Comparison of ENCODE assay signal across 8 cellular contexts in the genomic region with DNA sequence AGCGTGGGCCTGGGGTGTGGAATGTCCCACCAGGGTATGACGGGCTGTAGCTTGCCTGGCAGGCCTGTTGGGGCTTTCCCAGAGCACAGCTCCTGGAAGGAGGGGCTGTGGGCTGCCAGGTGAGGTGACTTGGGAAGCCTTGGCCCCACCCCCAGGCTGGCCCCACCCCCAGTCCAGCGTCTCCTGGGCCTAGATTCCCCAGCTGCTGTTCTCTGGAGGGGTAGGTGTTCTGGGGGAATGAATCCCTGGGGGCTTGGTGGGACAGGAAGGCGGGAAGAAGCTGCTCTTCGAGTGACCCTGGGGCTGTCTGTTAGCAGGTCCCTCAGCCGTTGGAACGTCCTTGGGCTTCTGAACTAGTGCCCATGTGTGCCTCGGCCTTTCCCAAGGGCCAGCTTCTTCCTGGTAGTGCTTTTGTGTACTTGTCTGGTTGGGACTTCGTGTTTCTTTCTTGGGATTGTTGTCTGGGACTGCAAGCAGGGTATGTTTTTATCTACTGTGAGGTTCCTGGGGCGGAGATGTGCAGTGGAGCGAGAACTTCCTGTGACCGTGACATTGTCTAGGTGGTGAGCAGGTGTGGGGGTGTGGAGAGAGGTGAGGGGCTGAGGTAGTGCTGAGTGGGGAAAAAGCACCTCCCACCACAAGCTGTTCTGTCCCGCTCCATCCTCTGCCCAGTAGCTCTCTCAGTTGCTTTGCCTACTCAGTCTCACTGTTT.
DNase-seq lines count a peak whose midpoint lies in the region; ATAC-seq and FAIRE-seq lines count a peak whose summit lies in the region.

No MANE protein-coding gene starts in this region.

- no peaks in the 10 kb centered on the region for H3K36me3 ChIP-seq in mucosa of rectum (ENCODE audit: control insufficient read depth in 2 of 2, insufficient read depth in 2 of 2, low read length in 2 of 2)

- no peak for ATAC-seq in GM21576 (IDR thresholded peaks at IDR 0.05; ENCODE audit: unreplicated experiment)

- H3K27me3 ChIP-seq in mucosa of rectum (ENCODE audit: control insufficient read depth in 2 of 2, insufficient read depth in 2 of 2, low read length in 2 of 2), result no peaks in the 10 kb centered on the region

- peak overlapping the region; percentile 94 for H3K27ac ChIP-seq in caudate nucleus (ENCODE audit: low read depth, low read length)
- peak overlapping the region; percentile 95 to 99 for H3K27ac ChIP-seq in mucosa of rectum (ENCODE audit: low read depth in 2 of 2, low read length in 2 of 2)

- H3K9me3 ChIP-seq in mucosa of rectum (ENCODE audit: control insufficient read depth in 2 of 2, low read length in 2 of 2), result no peaks in the 10 kb centered on the region

- peak; percentile 29 for DNase-seq in activated CD4-positive, CD25-positive, alpha-beta regulatory T cell treated with anti-CD3 and anti-CD28 coated beads, Interleukin-2, amount 50 U/mL, for 72 hours
- DNase-seq in activated CD4-positive, CD25-positive, alpha-beta regulatory T cell (lab: John Stamatoyannopoulos, UW), result no peak
- DNase-seq in NCI-H2171 treated with DMSO at 0.1 percent for 48 hours (lab: John Stamatoyannopoulos, UW), result peak; percentile 94
- peak in 4 of 61 donors; percentile 8 to 48 (median 36) for DNase-seq in caudate nucleus (lab: John Stamatoyannopoulos, UW)
- DNase-seq in RCC 7860 (ENCODE audit: low spot score), result no peak
- DNase-seq in NCI-H1092 treated with DMSO at 0.1 percent for 48 hours (lab: John Stamatoyannopoulos, UW), result no peak

- H3K4me1 ChIP-seq in mucosa of rectum (ENCODE audit: control insufficient read depth in 2 of 2, insufficient read depth in 2 of 2, low read length in 2 of 2), result peaks cover 32 to 36% of the 10 kb centered on the region in 2 donors

- peak overlapping the region; percentile 97 to 98 for H3K9ac ChIP-seq in mucosa of rectum (ENCODE audit: low read depth in 1 of 2, low read length in 2 of 2)

- H3K4me3 ChIP-seq in mucosa of rectum (ENCODE audit: low read length in 2 of 2), result peak overlapping the region; percentile 86 to 89

- no peak for FAIRE-seq in RCC 7860 (lab: Jason Lieb, UNC)

Comparison
In these comparisons a context has a peak if more than half of its experiments do, and no peak if none do; other contexts are left out.
1. DNase-seq: peak in activated CD4-positive, CD25-positive, alpha-beta regulatory T cell treated with anti-CD3 and anti-CD28 coated beads, Interleukin-2, amount 50 U/mL, for 72 hours (single experiment) and NCI-H2171 treated with DMSO at 0.1 percent for 48 hours (single experiment); none in activated CD4-positive, CD25-positive, alpha-beta regulatory T cell (0 of 4), RCC 7860 (single experiment) and NCI-H1092 treated with DMSO at 0.1 percent for 48 hours (single experiment).